ENCODE assay signal across 9 cellular contexts in genomic region chr1:244048566-244049141, GRCh38. TPM values are rescaled to one million over a fixed set of nuclear protein-coding genes. Genes with fewer than 3 reads are reported as not detected.
DNase-seq lines count a peak whose midpoint lies in the region; ATAC-seq and TF ChIP-seq lines count a peak whose summit lies in the region.
"Had no signal": no experiment of that assay in that cellular context is flagged by ENCODE, and none has a peak within 500 bp of the region (broad histone marks: within the 10 kb centered on the region; RNA-seq: fewer than 3 reads in every experiment).

No MANE protein-coding gene starts in this region.

- H3K9me3 ChIP-seq in Caco-2 (no peaks in the 10 kb centered on the region), KOPT-K1 (ENCODE audit: insufficient read depth, low read length, poor library complexity, severe bottlenecking) (no peaks in the 10 kb centered on the region), osteoblast (ENCODE audit: low read depth, low read length) (no peaks in the 10 kb centered on the region)

- H3K36me3 Mint-ChIP-seq in Caco-2 (ENCODE audit: insufficient read depth, unreplicated experiment) = peaks cover 5% of the 10 kb centered on the region

- no peaks in the 10 kb centered on the region for H3K4me1 Mint-ChIP-seq in Caco-2 (ENCODE audit: low read depth, unreplicated experiment)

- CTCF ChIA-PET in Caco-2 (lab: Charles Lee) (no interaction called here), GM10248 (lab: Yijun Ruan, JAX) (interaction anchor here (0.8 kb wide), 1 partner anchor 14 kb away, joined by 3 read pairs; no protein-coding TSS in a partner anchor)

- DNase-seq in Caco-2 (no peak), choroid plexus epithelial cell (ENCODE audit: low read depth) (no peak), osteoblast (ENCODE audit: insufficient read length, low spot score, missing footprints) (peak; percentile 81), NOMO-1 treated with dmso at 0.1 percent for 144 hours (lab: John Stamatoyannopoulos, UW; ENCODE audit: unreplicated experiment) (no peak), GM10248 (ENCODE audit: extremely low spot score) (no peak), cerebellar nuclear complex (lab: John Stamatoyannopoulos, UW) (no peak)

- H3K27ac ChIP-seq in KOPT-K1 (ENCODE audit: low read depth, low read length, poor library complexity, severe bottlenecking) (peak overlapping the region; percentile 86), osteoblast (ENCODE audit: low read depth, low read length) (no peak overlapping the region)
- H3K27ac ChIP-seq: SK-N-MC had no signal

- intact Hi-C loops in Caco-2 (cut with micrococcal nuclease; ENCODE audit: unreplicated experiment) = loop anchor here (1.0 to 10.0 kb wide), 4 partner anchors 40 to 225 kb away; partner anchors contain the start of gene AKT3

- BruUV-seq in Caco-2 (replicated peaks; lab: Mats Ljungman, UMichigan) = no TSS peak

- H3K4me2 ChIP-seq in osteoblast (ENCODE audit: insufficient read depth, low read length) = no peak overlapping the region

- no peak for ATAC-seq in GM19324 (IDR thresholded peaks at IDR 0.05; ENCODE audit: low FRiP score, unreplicated experiment)

- H3K9me3 Mint-ChIP-seq in Caco-2 (ENCODE audit: unreplicated experiment) = no peaks in the 10 kb centered on the region

- peaks cover 37% of the 10 kb centered on the region for H3K79me2 ChIP-seq in osteoblast (ENCODE audit: insufficient read depth, low read length)

- peak overlapping the region; percentile 57 for H3K27ac Mint-ChIP-seq in Caco-2 (ENCODE audit: unreplicated experiment)

- H3K27me3 ChIP-seq in Caco-2 (replicated peaks; ENCODE audit: control insufficient read depth, insufficient read depth, low read length) = no peaks in the 10 kb centered on the region
- H3K27me3 ChIP-seq in osteoblast (ENCODE audit: insufficient read depth, low read length) = no peaks in the 10 kb centered on the region

- no peak overlapping the region for H2AFZ ChIP-seq in osteoblast (ENCODE audit: low read length)

- peaks cover 23% of the 10 kb centered on the region for H4K20me1 ChIP-seq in osteoblast (ENCODE audit: insufficient read depth, low read length)

- peaks cover 10% of the 10 kb centered on the region for H3K27me3 Mint-ChIP-seq in Caco-2 (ENCODE audit: insufficient read depth, unreplicated experiment)

- POLR2A ChIA-PET in Caco-2 (lab: Charles Lee) (interaction anchor here (0.6 to 0.7 kb wide), 5 partner anchors 26 to 212 kb away, joined by 3 to 9 read pairs (median 4); no protein-coding TSS in a partner anchor), GM10248 (lab: Yijun Ruan, JAX) (interaction anchor here (0.8 to 1.1 kb wide), 3 partner anchors 16 to 793 kb away, joined by 3 to 7 read pairs (median 4); partner anchors contain the start of gene SDCCAG8)

- H3K4me1 ChIP-seq in Caco-2 = 0 out of 2 replicates have a peak, but pooled peaks cover 11% of the 10 kb centered on the region
- H3K4me1 ChIP-seq in osteoblast (ENCODE audit: insufficient read depth, low read length) = peaks cover 17% of the 10 kb centered on the region

- H3K4me3 Mint-ChIP-seq in Caco-2 (ENCODE audit: unreplicated experiment) = peak overlapping the region; percentile 85

- TF ChIP-seq CTCF in Caco-2 (IDR thresholded peaks at IDR 0.05; ENCODE audit: insufficient read depth in 1 of 2, low read depth in 1 of 2, low read length in 1 of 2, severe bottlenecking in 1 of 2, unreplicated experiment in 1 of 2) (no peak), choroid plexus epithelial cell (conservative IDR thresholded peaks at IDR 0.05; ENCODE audit: low read depth, low read length) (no peak), osteoblast (IDR thresholded peaks at IDR 0.05; ENCODE audit: extremely low read depth, low read depth, low read length) (no peak), GM10248 (IDR thresholded peaks at IDR 0.05; ENCODE audit: control extremely low read depth, extremely low read depth, low read depth, missing control alignments) (no peak)

- H3K4me3 ChIP-seq in Caco-2 (ENCODE audit: low read depth, low read length) = peak overlapping the region; percentile 53
- H3K4me3 ChIP-seq in choroid plexus epithelial cell (ENCODE audit: low read depth, low read length) = peak overlapping the region; percentile 65
- H3K4me3 ChIP-seq in osteoblast (ENCODE audit: insufficient read depth, low read length) = peak overlapping the region; percentile 86

- H3K36me3 ChIP-seq in Caco-2 (ENCODE audit: control insufficient read depth, insufficient read depth, low read length) (no peaks in the 10 kb centered on the region), KOPT-K1 (ENCODE audit: insufficient read depth, low read length) (peaks cover 5% of the 10 kb centered on the region), osteoblast (ENCODE audit: insufficient read depth, low read length) (peaks cover under 1% of the 10 kb centered on the region)

RNA-seq across cellular contexts. Expression of gene ZBTB18, which starts 2.4 kb away (rescaled TPM):
- total RNA-seq in Caco-2 (2022) = 8.8 and 8.9 TPM in 2 replicates
- 9.4 and 10.5 TPM in 2 replicates for total RNA-seq in osteoblast
